8 cellular contexts compared by ENCODE assay signal in genomic region chr11:16935824-16936302, GRCh38.
DNase-seq lines count a peak whose midpoint lies in the region; ATAC-seq, FAIRE-seq and TF ChIP-seq lines count a peak whose summit lies in the region.
"Not testable (repeated sequence)": the region's sequence is repeated elsewhere in the genome, so short reads cannot be mapped to it uniquely, and the experiment has no call there.

No MANE protein-coding gene starts in this region.

- H3K4me1 ChIP-seq in BE2C; endothelial cell of umbilical vein (ENCODE audit: control insufficient read depth, extremely low read depth, insufficient read depth, low read length); smooth muscle cell (ENCODE audit: low read depth): not testable (repeated sequence)
- peaks cover 39% of the 10 kb centered on the region for H3K4me1 ChIP-seq in KMS-11 (ENCODE audit: low read depth, poor library complexity, severe bottlenecking)

- not testable (repeated sequence) for H3K27ac ChIP-seq in KMS-11; endothelial cell of umbilical vein (ENCODE audit: insufficient read depth, low read depth, low read length); smooth muscle cell (ENCODE audit: low read depth)

- H2AFZ ChIP-seq in KMS-11 (ENCODE audit: low read depth); endothelial cell of umbilical vein (ENCODE audit: low read depth, low read length); smooth muscle cell (ENCODE audit: low read depth): not testable (repeated sequence)

- peak overlapping the region; percentile 0; the same call in 1 of the 2 replicates for H3K4me2 ChIP-seq in KMS-11
- H3K4me2 ChIP-seq in endothelial cell of umbilical vein (ENCODE audit: insufficient read depth, low read length); smooth muscle cell: not testable (repeated sequence)

- H3K27me3 ChIP-seq in BE2C; KMS-11 (ENCODE audit: insufficient read depth, low read depth); endothelial cell of umbilical vein (ENCODE audit: control insufficient read depth in 2 of 2, insufficient read depth in 2 of 2, low read length in 2 of 2); kidney epithelial cell (ENCODE audit: control insufficient read depth, insufficient read depth, low read length); smooth muscle cell (ENCODE audit: low read depth): not testable (repeated sequence)

- not testable (repeated sequence) for H3K9ac ChIP-seq in KMS-11; endothelial cell of umbilical vein (replicated peaks; ENCODE audit: extremely low read depth, insufficient read depth, low read length); smooth muscle cell (ENCODE audit: low read depth)

- CTCF ChIA-PET in endothelial cell of umbilical vein (lab: Charles Lee) = interaction anchor here (1.5 to 3.4 kb wide), 4 partner anchors 115 to 150 kb away, joined by 9 to 36 read pairs (median 16); no protein-coding TSS in a partner anchor

- H3K4me3 ChIP-seq in BE2C (ENCODE audit: low read depth, low read length); KMS-11 (IDR thresholded peaks at IDR 0.05; ENCODE audit: insufficient read depth, low read depth, low read length); endothelial cell of umbilical vein (replicated peaks in 1 of 3; ENCODE audit: insufficient read depth in 1 of 3, low read depth in 1 of 3, low read length in 3 of 3); kidney epithelial cell (ENCODE audit: low read depth, low read length); smooth muscle cell: not testable (repeated sequence)

- TF ChIP-seq CTCF in BE2C (IDR thresholded peaks at IDR 0.05; ENCODE audit: low read depth, low read length) (peak; percentile 66), KMS-11 (conservative IDR thresholded peaks at IDR 0.05; ENCODE audit: low read depth, low read length) (peak; percentile 79), endothelial cell of umbilical vein (IDR thresholded peaks at IDR 0.05; ENCODE audit: extremely low read depth in 1 of 2, insufficient read depth in 1 of 2, low read depth in 1 of 2, low read length in 2 of 2) (peak; percentile 57 to 72), kidney epithelial cell (IDR thresholded peaks at IDR 0.05; ENCODE audit: insufficient read depth, low read length, poor library complexity, severe bottlenecking) (peak; percentile 74), smooth muscle cell (IDR thresholded peaks at IDR 0.05; ENCODE audit: borderline replicate concordance, insufficient read depth, poor library complexity, severe bottlenecking) (peak; percentile 63)

- H3K9me1 ChIP-seq in endothelial cell of umbilical vein (replicated peaks; ENCODE audit: control insufficient read depth, extremely low read depth, insufficient read depth, low read length) = not testable (repeated sequence)

- H3K79me2 ChIP-seq in KMS-11 (ENCODE audit: insufficient read depth, low read depth); endothelial cell of umbilical vein (ENCODE audit: control insufficient read depth, insufficient read depth, low read length); smooth muscle cell (ENCODE audit: low read depth): not testable (repeated sequence)

- FAIRE-seq in endothelial cell of umbilical vein (lab: Jason Lieb, UNC) = peak; percentile 89

- H3K27me3 Mint-ChIP-seq in activated CD4-positive, alpha-beta T cell treated with anti-CD3 and anti-CD28 coated beads, Interleukin-2, amount 10 ng/mL, durations not matched to agents 24 days and 14 days = not testable (repeated sequence)

- intact Hi-C loops in activated CD4-positive, alpha-beta T cell treated with anti-CD3 and anti-CD28 coated beads, Interleukin-2, amount 10 ng/mL, durations not matched to agents 24 days and 14 days (cut with micrococcal nuclease) = loop anchor here (1.0 to 5.0 kb wide), 2 partner anchors 76 to 127 kb away; partner anchors contain the start of gene PLEKHA7
- intact Hi-C loops in endothelial cell of umbilical vein (cut with micrococcal nuclease) = loop anchor here (1.0 kb wide), 3 partner anchors 116 to 148 kb away; no protein-coding TSS in a partner anchor

- H3K4me1 Mint-ChIP-seq in activated CD4-positive, alpha-beta T cell treated with anti-CD3 and anti-CD28 coated beads, Interleukin-2, amount 10 ng/mL, durations not matched to agents 24 days and 14 days = not testable (repeated sequence)

- ATAC-seq in GM18499 (IDR thresholded peaks at IDR 0.05; ENCODE audit: insufficient read depth, unreplicated experiment) = peak; percentile 79

- DNase-seq in BE2C (peak; percentile 9), NCI-H82 treated with DMSO at 0.1 percent for 48 hours (lab: John Stamatoyannopoulos, UW; ENCODE audit: unreplicated experiment) (peak; percentile 7), endothelial cell of umbilical vein (ENCODE audit: low read depth, low spot score) (peak; percentile 41)
- peak; percentile 74 for DNase-seq in activated CD4-positive, alpha-beta T cell treated with anti-CD3 and anti-CD28 coated beads, Interleukin-2, amount 10 ng/mL, durations not matched to agents 24 days and 14 days
- DNase-seq in kidney epithelial cell (ENCODE audit: low read depth); smooth muscle cell (lab: John Stamatoyannopoulos, UW; ENCODE audit: unreplicated experiment): not testable (repeated sequence)

- H3K4me3 Mint-ChIP-seq in activated CD4-positive, alpha-beta T cell treated with anti-CD3 and anti-CD28 coated beads, Interleukin-2, amount 10 ng/mL, durations not matched to agents 24 days and 14 days = not testable (repeated sequence)

- dilution Hi-C loops in endothelial cell of umbilical vein (cut with MboI; ENCODE audit: extremely low pct_ligation_motif_present, low sequenced_read_pairs) = not testable (repeated sequence)

- not testable (repeated sequence) for TF ChIP-seq POLR2A in endothelial cell of umbilical vein (IDR thresholded peaks at IDR 0.05; ENCODE audit: low read depth, low read length)

- not testable (repeated sequence) for H3K9me3 Mint-ChIP-seq in activated CD4-positive, alpha-beta T cell treated with anti-CD3 and anti-CD28 coated beads, Interleukin-2, amount 10 ng/mL, durations not matched to agents 24 days and 14 days

- H3F3A ChIP-seq in smooth muscle cell (ENCODE audit: low read depth) = not testable (repeated sequence)

- H3K9me3 ChIP-seq in BE2C; endothelial cell of umbilical vein (replicated peaks; ENCODE audit: control insufficient read depth, insufficient read depth, low read length); smooth muscle cell (replicated peaks; ENCODE audit: low read depth): not testable (repeated sequence)

- not testable (repeated sequence) for H3K36me3 Mint-ChIP-seq in activated CD4-positive, alpha-beta T cell treated with anti-CD3 and anti-CD28 coated beads, Interleukin-2, amount 10 ng/mL, durations not matched to agents 24 days and 14 days (ENCODE audit: low read depth)

- not testable (repeated sequence) for H3K36me3 ChIP-seq in BE2C; KMS-11 (ENCODE audit: insufficient read depth); endothelial cell of umbilical vein (ENCODE audit: control insufficient read depth in 2 of 2, extremely low read depth in 1 of 2, insufficient read depth in 2 of 2, low read length in 2 of 2); kidney epithelial cell (ENCODE audit: control insufficient read depth, insufficient read depth, low read length); smooth muscle cell (ENCODE audit: low read depth)

- H3K27ac Mint-ChIP-seq in activated CD4-positive, alpha-beta T cell treated with anti-CD3 and anti-CD28 coated beads, Interleukin-2, amount 10 ng/mL, durations not matched to agents 24 days and 14 days = not testable (repeated sequence)

- POLR2A ChIA-PET in endothelial cell of umbilical vein (lab: Charles Lee) = not testable (repeated sequence)

- not testable (repeated sequence) for H4K20me1 ChIP-seq in KMS-11 (ENCODE audit: insufficient read depth); endothelial cell of umbilical vein (replicated peaks; ENCODE audit: control insufficient read depth, extremely low read depth, insufficient read depth, low read length); smooth muscle cell (ENCODE audit: low read depth)

- WGBS in smooth muscle cell (ENCODE audit: low lambda C conversion rate) = 42% methylated on average over 6 of the region's 6 CpGs

- BruUV-seq in endothelial cell of umbilical vein (replicated peaks; lab: Mats Ljungman, UMichigan) = not testable (repeated sequence)
